8 cellular contexts compared by ENCODE assay signal in genomic region chr16:82031116-82032084, GRCh38. TPM values are rescaled to one million over a fixed set of nuclear protein-coding genes. Genes with fewer than 3 reads are reported as not detected.
A peak's percentile ranks its signal among the peaks of the same experiment; 100 is the strongest.
DNase-seq lines count a peak whose midpoint lies in the region; ATAC-seq, FAIRE-seq and TF ChIP-seq lines count a peak whose summit lies in the region.

No MANE protein-coding gene starts in this region.

- no peak for TF ChIP-seq EP300 in A549 (IDR thresholded peaks at IDR 0.05)

- WGBS in A549 (ENCODE audit: missing lambda C conversion rate): 38% methylated on average over 13 of the region's 13 CpGs
- 50 to 51% (median 50%) methylated on average over 13 of the region's 13 CpGs for WGBS in psoas muscle, 3 donors
- WGBS in aorta, 2 donors: 55 to 60% methylated on average over 13 of the region's 13 CpGs

- ATAC-seq in A549: peak in 1 of 2 experiments; percentile 69; a peak in 3 of 6 replicates
- ATAC-seq in psoas muscle: no peak
- no peak for ATAC-seq in aorta (ENCODE audit: low FRiP score)

- H3K27me3 ChIP-seq in psoas muscle (ENCODE audit: insufficient read depth in 3 of 3, low read length in 2 of 3) (no peaks in the 10 kb centered on the region), aorta (ENCODE audit: control insufficient read depth in 1 of 2, insufficient read depth in 2 of 2, low read length in 1 of 2) (no peaks in the 10 kb centered on the region)

- peak; percentile 56 to 62 for TF ChIP-seq RAD21 in A549 (conservative IDR thresholded peaks at IDR 0.05 in 1 of 2, IDR thresholded peaks at IDR 0.05 in 1 of 2)

- H3K36me3 Mint-ChIP-seq in activated naive CD4-positive, alpha-beta T cell treated with anti-CD3 and anti-CD28 coated beads, Interleukin-2, amount 10 ng/mL, durations not matched to agents 7 days and 5 days: no peaks in the 10 kb centered on the region

- H3K9me3 ChIP-seq in A549 (no peaks in the 10 kb centered on the region), psoas muscle (no peaks in the 10 kb centered on the region), aorta (ENCODE audit: control insufficient read depth, low read length) (no peaks in the 10 kb centered on the region)

- H3K27me3 Mint-ChIP-seq in activated naive CD4-positive, alpha-beta T cell treated with anti-CD3 and anti-CD28 coated beads, Interleukin-2, amount 10 ng/mL, durations not matched to agents 7 days and 5 days: peaks cover 5% of the 10 kb centered on the region

- POLR2A ChIA-PET in A549 (lab: Yijun Ruan, JAX): no interaction called here

- H3K4me3 ChIP-seq in A549 (no peak overlapping the region), psoas muscle (no peak overlapping the region), aorta (ENCODE audit: low read length in 2 of 2) (no peak overlapping the region)

- DNase-seq in A549 (ENCODE audit: low read depth in 1 of 2, low spot score in 1 of 2) (peak; percentile 50 to 64), NCI-H748 treated with DMSO at 0.1 percent for 48 hours (lab: John Stamatoyannopoulos, UW) (peak; percentile 63), psoas muscle (no peak), aorta (no peak), ecto neural progenitor cell (ENCODE audit: low spot score) (no peak)
- DNase-seq in activated naive CD4-positive, alpha-beta T cell treated with anti-CD3 and anti-CD28 coated beads, Interleukin-2, amount 10 ng/mL, durations not matched to agents 7 days and 5 days: no peak

- TF ChIP-seq POLR2A in A549 (IDR thresholded peaks at IDR 0.05; ENCODE audit: low read length): no peak

- no peak overlapping the region for H3K4me2 ChIP-seq in A549

- no peaks in the 10 kb centered on the region for H3K4me1 Mint-ChIP-seq in activated naive CD4-positive, alpha-beta T cell treated with anti-CD3 and anti-CD28 coated beads, Interleukin-2, amount 10 ng/mL, durations not matched to agents 7 days and 5 days

- FAIRE-seq in A549 (lab: Jason Lieb, UNC) (no peak), endometrium (lab: Jason Lieb, UNC) (peak; percentile 72)

- H3K9me3 Mint-ChIP-seq in activated naive CD4-positive, alpha-beta T cell treated with anti-CD3 and anti-CD28 coated beads, Interleukin-2, amount 10 ng/mL, durations not matched to agents 7 days and 5 days: no peaks in the 10 kb centered on the region

- peak; percentile 42 for TF ChIP-seq CTCF in A549 (IDR thresholded peaks at IDR 0.05)
- TF ChIP-seq CTCF in GM12873 (IDR thresholded peaks at IDR 0.05; ENCODE audit: insufficient read depth, low read depth, low read length, missing control alignments): peak; percentile 33
- TF ChIP-seq CTCF in psoas muscle (IDR thresholded peaks at IDR 0.05): peak; percentile 6

- H3K27ac ChIP-seq in A549 (no peak overlapping the region), psoas muscle (no peak overlapping the region), aorta (ENCODE audit: low read depth in 1 of 2, low read length in 2 of 2) (no peak overlapping the region)

- H3K4me1 ChIP-seq in A549 (peaks cover 11% of the 10 kb centered on the region), psoas muscle (no peaks in the 10 kb centered on the region), aorta (ENCODE audit: control insufficient read depth in 1 of 2, insufficient read depth in 2 of 2, low read length in 2 of 2) (no peaks in the 10 kb centered on the region)

- H3K36me3 ChIP-seq in psoas muscle (ENCODE audit: insufficient read depth in 1 of 2, low read depth in 1 of 2) (no peaks in the 10 kb centered on the region), aorta (ENCODE audit: control insufficient read depth in 1 of 2, insufficient read depth in 2 of 2, low read length in 1 of 2) (no peaks in the 10 kb centered on the region)

- intact Hi-C loops in psoas muscle (cut with DNase I) (loop anchor here in 1 of 2 donors (5.0 kb wide), 1 partner anchor 196 kb away; no protein-coding TSS in a partner anchor), aorta (cut with DNase I) (no loop called here)

- H3K4me3 Mint-ChIP-seq in activated naive CD4-positive, alpha-beta T cell treated with anti-CD3 and anti-CD28 coated beads, Interleukin-2, amount 10 ng/mL, durations not matched to agents 7 days and 5 days: no peak overlapping the region

- CTCF ChIA-PET in A549 (lab: Yijun Ruan, JAX): interaction anchor here (1.1 to 2.0 kb wide), 4 partner anchors 15 to 199 kb away, joined by 3 to 8 read pairs (median 5); no protein-coding TSS in a partner anchor
- CTCF ChIA-PET in activated naive CD4-positive, alpha-beta T cell treated with anti-CD3 and anti-CD28 coated beads, Interleukin-2, amount 10 ng/mL, durations not matched to agents 7 days and 5 days (lab: Charles Lee): interaction anchor here (1.2 to 1.8 kb wide), 3 partner anchors 18 to 199 kb away, joined by 3 to 8 read pairs (median 6); no protein-coding TSS in a partner anchor

- no peak overlapping the region for H3K27ac Mint-ChIP-seq in activated naive CD4-positive, alpha-beta T cell treated with anti-CD3 and anti-CD28 coated beads, Interleukin-2, amount 10 ng/mL, durations not matched to agents 7 days and 5 days

TF ChIP-seq in A549, 52 proteins besides CTCF, POLR2A, EP300 and RAD21:
- TF ChIP-seq SMC3 (IDR thresholded peaks at IDR 0.05): peak; percentile 39; the same call in 1 of the 3 replicates
- no peak for TF ChIP-seq NFE2L2 (conservative IDR thresholded peaks at IDR 0.05; ENCODE audit: low read length)
- no peak for TF ChIP-seq TFCP2L1 (CRISPR knock-in tag; IDR thresholded peaks at IDR 0.05)
TF ChIP-seq in A549: peak in this region for 1.

RNA-seq across cellular contexts. Expression of gene HSD17B2, which starts 3.7 kb away (rescaled TPM):
- polyA plus RNA-seq in A549 (2011; rRNA removed) (0.03 TPM in 1 of 2 replicates, not detected in the other), A549 (2017; fragmentation: RNase III; extraction: RNeasy Plus Mini Kit Qiagen cat#74134 plus additional on column Dnase treatment) (not detected in 3 replicates), psoas muscle (under 1 TPM in 2 of 3 donors, not detected in 1; 0.16 to 0.19 TPM), aorta (10 to 100 TPM in 1 of 2 donors, 1 to 10 TPM in 1; 1.5 to 16.4 TPM)
- polyA plus RNA-seq in A549 (2012; cell fraction: cytosol; rRNA removed): not detected in 2 replicates
- polyA plus RNA-seq in A549 (2012; cell fraction: nucleus; rRNA removed): not detected in 2 replicates
- not detected in 2 replicates for polyA minus RNA-seq in A549 (2011; rRNA and poly(A)+ RNA removed)
- total RNA-seq in psoas muscle (not detected), aorta (not detected)

RNA-seq across cellular contexts. Expression of gene SDR42E1, which starts 20.1 kb away (rescaled TPM):
- polyA plus RNA-seq in A549 (2011; rRNA removed) (5.2 and 7.4 TPM in 2 replicates), A549 (2017; fragmentation: RNase III; extraction: RNeasy Plus Mini Kit Qiagen cat#74134 plus additional on column Dnase treatment) (1.3 to 1.7 TPM (median 1.4 TPM) in 3 replicates), psoas muscle (under 1 TPM in 2 of 3 donors, not detected in 1; 0.01 to 0.03 TPM), aorta (under 1 TPM; 0.20 to 0.63 TPM)
- 1.1 and 1.5 TPM in 2 replicates for polyA plus RNA-seq in A549 (2012; cell fraction: cytosol; rRNA removed)
- 0.58 and 0.87 TPM in 2 replicates for polyA plus RNA-seq in A549 (2012; cell fraction: nucleus; rRNA removed)
- 5.9 and 6.0 TPM in 2 replicates for polyA minus RNA-seq in A549 (2011; rRNA and poly(A)+ RNA removed)
- total RNA-seq in psoas muscle (under 1 TPM in 2 of 4 donors, not detected in 2; 0.02 to 0.04 TPM), aorta (1 to 10 TPM; 1.2 to 2.1 TPM)

Comparison
In these comparisons a context has a peak if more than half of its experiments do, and no peak if none do; other contexts are left out.
1. DNase-seq: peak in A549 (2 of 2) and NCI-H748 treated with DMSO at 0.1 percent for 48 hours (single experiment); none in psoas muscle (0 of 2), aorta (0 of 2), activated naive CD4-positive, alpha-beta T cell treated with anti-CD3 and anti-CD28 coated beads, Interleukin-2, amount 10 ng/mL, durations not matched to agents 7 days and 5 days (single experiment) and ecto neural progenitor cell (single experiment).
2. Peak in every context shown above with its lines, with median percentiles within 50 percentile points of each other: CTCF ChIP-seq.